ENCODE assay signal across 20 cellular contexts in the genomic region with DNA sequence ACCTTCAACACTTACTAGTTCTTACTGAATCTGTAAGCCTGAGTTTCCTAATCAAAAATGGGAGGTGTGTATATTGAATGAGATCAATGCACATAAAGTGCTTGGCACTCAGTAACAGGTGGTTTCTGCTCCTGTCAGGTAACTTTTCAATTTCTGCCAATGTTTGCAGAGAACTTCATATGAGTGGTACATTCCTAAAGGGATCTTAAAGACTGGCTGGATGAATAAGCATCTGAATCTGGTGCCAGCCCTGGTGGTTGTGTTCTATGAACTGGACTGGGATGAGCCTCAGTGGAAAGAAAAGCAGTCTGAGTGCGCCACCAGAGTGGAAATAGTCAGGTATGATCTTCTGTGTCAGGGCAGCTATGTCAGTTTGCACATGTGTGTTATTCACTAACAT.
"Had no signal": no experiment of that assay in that cellular context is flagged by ENCODE, and none has a peak within 500 bp of the region (broad histone marks: within the 10 kb centered on the region; RNA-seq: fewer than 3 reads in every experiment).

No MANE protein-coding gene starts in this region.

- DNase-seq: Karpas-422, KG1, MG63, NCI-H1092 treated with DMSO at 0.1 percent for 48 hours, NCI-H1436, NCI-H187, NCI-H2081 treated with DMSO at 0.1 percent for 48 hours, NCI-H2171, NCI-H226, NCI-H446, NCI-H510A, NCI-H524 treated with DMSO at 0.1 percent for 48 hours, NCI-H69, NCI-H774, SHP77, SJCRH30 had no signal

- H3K9me3 ChIP-seq: MG63, SJCRH30 had no signal

- H3K4me3 ChIP-seq: MG63, SJCRH30 had no signal

- ATAC-seq: HepG2, Panc1, SK-N-SH treated with all-trans-retinoic acid at 6 μM for 48 hours had no signal

- H3K27me3 ChIP-seq: MG63, SJCRH30 had no signal

- H3K27ac ChIP-seq: RWPE1, SJCRH30 had no signal
